Comparison of ENCODE assay signal across 21 cellular contexts in genomic region chr7:33964417-33965115, GRCh38. TPM values are rescaled to one million over a fixed set of nuclear protein-coding genes. Genes with fewer than 3 reads are reported as not detected.
A peak's percentile ranks its signal among the peaks of the same experiment; 100 is the strongest.
DNase-seq lines count a peak whose midpoint lies in the region; TF ChIP-seq lines count a peak whose summit lies in the region.
"Had no signal": no experiment of that assay in that cellular context is flagged by ENCODE, and none has a peak within 500 bp of the region (broad histone marks: within the 10 kb centered on the region; RNA-seq: fewer than 3 reads in every experiment).

No MANE protein-coding gene starts in this region.

- TF ChIP-seq CTCF in epithelial cell of proximal tubule (conservative IDR thresholded peaks at IDR 0.05; ENCODE audit: low read depth, low read length): no peak
- TF ChIP-seq CTCF in neural cell (IDR thresholded peaks at IDR 0.05; ENCODE audit: poor library complexity, severe bottlenecking): no peak

- H3K36me3 ChIP-seq in neural cell (ENCODE audit: insufficient read depth, low read length): no peaks in the 10 kb centered on the region

- H3K9me2 ChIP-seq in neural cell (ENCODE audit: insufficient read depth, low read length): no peaks in the 10 kb centered on the region

- peak; percentile 50 for DNase-seq in ACHN
- DNase-seq in NCI-H2227 treated with DMSO at 0.1 percent for 48 hours (lab: John Stamatoyannopoulos, UW): peak; percentile 27
- DNase-seq in epithelial cell of proximal tubule (ENCODE audit: low read depth): peak; percentile 52
- no peak for DNase-seq in HEK293T (ENCODE audit: extremely low spot score)
- DNase-seq in H4 (ENCODE audit: low spot score): no peak
- DNase-seq in NCI-H1417 (lab: John Stamatoyannopoulos, UW): no peak
- no peak for DNase-seq in SW 1271 (lab: John Stamatoyannopoulos, UW)
- DNase-seq: activated CD4-positive, alpha-beta T cell treated with anti-CD3 and anti-CD28 coated beads for 1 hour; activated CD8-positive, alpha-beta memory T cell treated with anti-CD3 and anti-CD28 coated beads for 24 hours; activated naive CD4-positive, alpha-beta T cell treated with Interleukin-2 at 50 U/mL for 16 hours; activated T-cell treated with anti-CD3 and anti-CD28 coated beads, Interleukin-2, amount 50 U/mL, for 4 hours; effector CD4-positive, alpha-beta T cell; H9; kidney glomerular epithelial cell; naive thymus-derived CD8-positive, alpha-beta T cell; NCI-H526; stimulated activated CD4-positive, alpha-beta T cell treated with anti-CD3 and anti-CD28 coated beads, Interleukin-15, amount 100 ng/mL, for 24 hours had no signal

- no peak overlapping the region for H3K9ac ChIP-seq in neural cell (ENCODE audit: low read length)

- POLR2A ChIA-PET in HEK293T (lab: Yijun Ruan, JAX): no interaction called here

- H3F3A ChIP-seq in neural cell (ENCODE audit: insufficient read depth, low read length, poor library complexity, severe bottlenecking): no peaks in the 10 kb centered on the region

- peak; percentile 10 for TF ChIP-seq EP300 in neural cell (conservative IDR thresholded peaks at IDR 0.05; ENCODE audit: poor library complexity, severe bottlenecking)

- no peak overlapping the region for H2AFZ ChIP-seq in neural cell (ENCODE audit: low read depth, low read length)

- H3K27me3 ChIP-seq in neural cell (ENCODE audit: insufficient read depth, low read depth, low read length): no peaks in the 10 kb centered on the region

- H3K4me3 ChIP-seq in epithelial cell of proximal tubule (ENCODE audit: low read depth, low read length): peak overlapping the region; percentile 14
- no peak overlapping the region for H3K4me3 ChIP-seq in neural cell (ENCODE audit: low read length)

- no peaks in the 10 kb centered on the region for H3K79me2 ChIP-seq in neural cell (replicated peaks; ENCODE audit: insufficient read depth, low read length)

- no peak for TF ChIP-seq RAD21 in neural cell (conservative IDR thresholded peaks at IDR 0.05)

- no peaks in the 10 kb centered on the region for H3K9me3 ChIP-seq in neural cell (ENCODE audit: low read length)

- no peak overlapping the region for H3K4me2 ChIP-seq in neural cell (ENCODE audit: low read length)

- H3K27ac ChIP-seq in neural cell (ENCODE audit: low read length): no peak overlapping the region
- H3K27ac ChIP-seq: C4-2B had no signal

- H4K20me1 ChIP-seq in neural cell (ENCODE audit: insufficient read depth): no peaks in the 10 kb centered on the region

- CTCF ChIA-PET in HEK293T (lab: Yijun Ruan, JAX): no interaction called here

- in situ Hi-C loops in ACHN (cut with HindIII; ENCODE audit: low pct_ligation_motif_present, low pct_unique_long_range_greater_than_20kb, low sequenced_read_pairs): no loop called here

TF ChIP-seq in neural cell, 6 proteins besides CTCF, POLR2A, EP300 and RAD21:
- TF ChIP-seq POLR2AphosphoS5 (IDR thresholded peaks at IDR 0.05) (peak; percentile 75), REST (IDR thresholded peaks at IDR 0.05; ENCODE audit: borderline replicate concordance) (peak; percentile 81), EZH2 (IDR thresholded peaks at IDR 0.05; ENCODE audit: borderline replicate concordance, insufficient read depth, low read length, poor library complexity, severe bottlenecking) (no peak)

TF ChIP-seq in HEK293T, 16 proteins besides CTCF, POLR2A, EP300 and RAD21:
- no peak for TF ChIP-seq SP1 (IDR thresholded peaks at IDR 0.05)
- TF ChIP-seq FOXA1 (IDR thresholded peaks at IDR 0.05): no peak
- no peak for TF ChIP-seq SUZ12 (IDR thresholded peaks at IDR 0.05)
- no peak for TF ChIP-seq PKNOX1 (IDR thresholded peaks at IDR 0.05)
- no peak for TF ChIP-seq NFRKB (IDR thresholded peaks at IDR 0.05)
- no peak for TF ChIP-seq TARDBP (IDR thresholded peaks at IDR 0.05)
- no peak for TF ChIP-seq CTBP1 (IDR thresholded peaks at IDR 0.05; ENCODE audit: borderline replicate concordance)
- TF ChIP-seq HDGF (IDR thresholded peaks at IDR 0.05; ENCODE audit: borderline replicate concordance): no peak
- no peak for TF ChIP-seq LEF1 (IDR thresholded peaks at IDR 0.05; ENCODE audit: borderline replicate concordance)
- TF ChIP-seq ZNF384 (IDR thresholded peaks at IDR 0.05): no peak
- TF ChIP-seq FOXM1 (IDR thresholded peaks at IDR 0.05; ENCODE audit: borderline replicate concordance): no peak
- TF ChIP-seq ARNT (IDR thresholded peaks at IDR 0.05): no peak
- TF ChIP-seq ELF4 (IDR thresholded peaks at IDR 0.05): no peak
- no peak for TF ChIP-seq BHLHE40 (IDR thresholded peaks at IDR 0.05; ENCODE audit: borderline replicate concordance)

RNA-seq across cellular contexts. Expression of gene BMPER, which starts 59.2 kb away (rescaled TPM):
- total RNA-seq in epithelial cell of proximal tubule: 0.29 TPM in 2 replicates
- polyA plus RNA-seq in neural cell: 2.1 and 3.1 TPM in 2 replicates
- polyA minus RNA-seq in neural cell: 3.7 and 4.1 TPM in 2 replicates
- total RNA-seq in H4 (2014; rRNA removed; shearing (Covaris generic)): 0.08 and 0.19 TPM in 2 replicates
- total RNA-seq: esophagus mucosa; naive thymus-derived CD8-positive, alpha-beta T cell had no signal
- polyA plus RNA-seq: IgD-negative memory B cell; naive thymus-derived CD8-positive, alpha-beta T cell had no signal

Comparison
In these comparisons a context has a peak if more than half of its experiments do, and no peak if none do; other contexts are left out.
1. DNase-seq: peak in ACHN (single experiment), NCI-H2227 treated with DMSO at 0.1 percent for 48 hours (single experiment) and epithelial cell of proximal tubule (single experiment); none in HEK293T (single experiment), H4 (single experiment), NCI-H1417 (0 of 3) and SW 1271 (0 of 2).